ENCODE assay signal across 9 cellular contexts in the genomic region with DNA sequence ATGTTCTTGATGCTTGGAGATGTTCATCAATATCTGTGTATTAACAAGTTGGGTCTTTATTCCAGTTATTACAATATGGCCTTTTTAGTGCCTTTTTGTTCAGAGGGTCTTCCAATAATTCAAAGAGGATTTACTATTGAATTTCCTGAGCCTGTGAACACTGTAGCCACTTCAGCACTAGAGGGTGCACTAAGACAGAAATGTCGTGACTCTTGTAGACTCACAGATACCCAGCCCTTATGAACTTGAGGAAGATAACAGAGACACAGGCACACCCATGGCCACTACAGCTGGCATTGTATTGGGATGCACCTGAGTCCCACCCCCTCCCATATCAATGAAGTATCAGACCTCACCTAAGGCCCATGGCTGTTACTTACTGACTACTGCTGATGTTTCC. TPM values are rescaled to one million over a fixed set of nuclear protein-coding genes. Genes with fewer than 3 reads are reported as not detected.
DNase-seq lines count a peak whose midpoint lies in the region; ATAC-seq and TF ChIP-seq lines count a peak whose summit lies in the region.
"Had no signal": no experiment of that assay in that cellular context is flagged by ENCODE, and none has a peak within 500 bp of the region (broad histone marks: within the 10 kb centered on the region; RNA-seq: fewer than 3 reads in every experiment).

No MANE protein-coding gene starts in this region.

- H3K9me2 ChIP-seq in Loucy (replicated peaks; ENCODE audit: low read depth, low read length) = no peaks in the 10 kb centered on the region

- DNase-seq in ELF-1 (ENCODE audit: low read depth, low spot score) = peak; percentile 24
- DNase-seq in SKM-1 (lab: John Stamatoyannopoulos, UW; ENCODE audit: unreplicated experiment) = peak; percentile 0
- DNase-seq in right lobe of liver = no peak
- DNase-seq in activated CD8-positive, alpha-beta memory T cell treated with anti-CD3 and anti-CD28 coated beads for 24 hours = no peak
- DNase-seq in HPDE6-E6E7 (ENCODE audit: extremely low spot score) = no peak
- no peak for DNase-seq in CD4-positive, alpha-beta memory T cell
- DNase-seq in NK-92 treated with Interleukin-12 subunit alpha and Interleukin-12 subunit beta, amount 100 ng/mL, for 24 hours (lab: John Stamatoyannopoulos, UW) = no peak
- DNase-seq: pancreas had no signal

- peak; percentile 52 for TF ChIP-seq CTCF in Loucy (conservative IDR thresholded peaks at IDR 0.05; ENCODE audit: low read length)
- TF ChIP-seq CTCF in right lobe of liver (IDR thresholded peaks at IDR 0.05) = peak in 3 of 4 donors; percentile 37 to 50 (median 38)

- no peak overlapping the region for H3K27ac Mint-ChIP-seq in CD4-positive, alpha-beta memory T cell

- POLR2A ChIA-PET in CD4-positive, alpha-beta memory T cell (lab: Charles Lee; ENCODE audit: partially characterized antibody) = no interaction called here

- H3K79me2 ChIP-seq in Loucy (ENCODE audit: insufficient read depth, low read length) = no peaks in the 10 kb centered on the region

- H3K4me3 Mint-ChIP-seq in CD4-positive, alpha-beta memory T cell = no peak overlapping the region

- H3K4me3 ChIP-seq in Loucy (ENCODE audit: low read length, poor library complexity, severe bottlenecking) (no peak overlapping the region), right lobe of liver (no peak overlapping the region)
- H3K4me3 ChIP-seq in CD4-positive, alpha-beta memory T cell (ENCODE audit: low read length in 2 of 2) = no peak overlapping the region
- H3K4me3 ChIP-seq: pancreas had no signal

- H3K27me3 ChIP-seq in Loucy (ENCODE audit: insufficient read depth, low read length, poor library complexity, severe bottlenecking) = no peaks in the 10 kb centered on the region
- no peaks in the 10 kb centered on the region for H3K27me3 ChIP-seq in right lobe of liver
- no peaks in the 10 kb centered on the region for H3K27me3 ChIP-seq in CD4-positive, alpha-beta memory T cell (ENCODE audit: insufficient read depth, low read length)
- H3K27me3 ChIP-seq: pancreas had no signal

- H3K27ac ChIP-seq in right lobe of liver = no peak overlapping the region
- no peak overlapping the region for H3K27ac ChIP-seq in CD4-positive, alpha-beta memory T cell (ENCODE audit: low read depth, low read length)
- H3K27ac ChIP-seq: pancreas had no signal

- intact Hi-C loops in right lobe of liver (cut with DNase I) = no loop called here
- intact Hi-C loops in CD4-positive, alpha-beta memory T cell (cut with micrococcal nuclease) = no loop called here

- H3K4me2 ChIP-seq in Loucy (ENCODE audit: low read depth, low read length, poor library complexity, severe bottlenecking) = no peak overlapping the region

- no peaks in the 10 kb centered on the region for H3F3A ChIP-seq in Loucy (ENCODE audit: low read depth)

- H3K36me3 Mint-ChIP-seq in CD4-positive, alpha-beta memory T cell = no peaks in the 10 kb centered on the region

- no peaks in the 10 kb centered on the region for H4K20me1 ChIP-seq in Loucy (ENCODE audit: insufficient read depth, low read length, poor library complexity, severe bottlenecking)

- no peaks in the 10 kb centered on the region for H3K9me3 ChIP-seq in Loucy (ENCODE audit: insufficient read depth, low read depth, low read length)
- no peaks in the 10 kb centered on the region for H3K9me3 ChIP-seq in right lobe of liver
- no peaks in the 10 kb centered on the region for H3K9me3 ChIP-seq in CD4-positive, alpha-beta memory T cell (ENCODE audit: control insufficient read depth in 1 of 2, low read length in 2 of 2)
- H3K9me3 ChIP-seq: pancreas had no signal

- H2AFZ ChIP-seq in Loucy (ENCODE audit: low read length) = no peak overlapping the region

- ATAC-seq in right lobe of liver = peak in 3 of 4 donors; percentile 58 to 67 (median 63)

- 8% methylated on average over 1 of the region's 1 CpG for WGBS in right lobe of liver (ENCODE audit: insufficient coverage, low coverage, low lambda C conversion rate, missing lambda C conversion rate)

- H3K36me3 ChIP-seq in Loucy (ENCODE audit: insufficient read depth, low read length) (no peaks in the 10 kb centered on the region), right lobe of liver (no peaks in the 10 kb centered on the region)
- no peaks in the 10 kb centered on the region for H3K36me3 ChIP-seq in CD4-positive, alpha-beta memory T cell (ENCODE audit: insufficient read depth, low read length)
- H3K36me3 ChIP-seq: pancreas had no signal

- CTCF ChIA-PET in CD4-positive, alpha-beta memory T cell (lab: Charles Lee; ENCODE audit: partially characterized antibody) = no interaction called here

- no peak for TF ChIP-seq POLR2A in right lobe of liver (IDR thresholded peaks at IDR 0.05)

- no peaks in the 10 kb centered on the region for H3K27me3 Mint-ChIP-seq in CD4-positive, alpha-beta memory T cell

- H3K9ac ChIP-seq in Loucy (ENCODE audit: low read depth, low read length, poor library complexity, severe bottlenecking) = no peak overlapping the region

- H3K4me1 ChIP-seq in Loucy (ENCODE audit: insufficient read depth, low read length, poor library complexity, severe bottlenecking) (no peaks in the 10 kb centered on the region), right lobe of liver (no peaks in the 10 kb centered on the region)
- no peaks in the 10 kb centered on the region for H3K4me1 ChIP-seq in CD4-positive, alpha-beta memory T cell (ENCODE audit: insufficient read depth, low read length)
- H3K4me1 ChIP-seq: pancreas had no signal

- H3K4me1 Mint-ChIP-seq in CD4-positive, alpha-beta memory T cell = no peaks in the 10 kb centered on the region

- H3K9me3 Mint-ChIP-seq in CD4-positive, alpha-beta memory T cell = peaks cover 0 to 9% (median 0%) of the 10 kb centered on the region in 8 donors

RNA-seq across cellular contexts. Expression of gene ACTRT1, which starts 54.4 kb away (rescaled TPM):
- not detected for total RNA-seq in right lobe of liver
- total RNA-seq in CD4-positive, alpha-beta memory T cell = not detected
- not detected for polyA plus RNA-seq in CD4-positive, alpha-beta memory T cell
- total RNA-seq: pancreas had no signal
- polyA plus RNA-seq: pancreas had no signal

Comparison
In these comparisons a context has a peak if more than half of its experiments do, and no peak if none do; other contexts are left out.
1. DNase-seq: peak in ELF-1 (single experiment) and SKM-1 (single experiment); none in right lobe of liver (0 of 3), activated CD8-positive, alpha-beta memory T cell treated with anti-CD3 and anti-CD28 coated beads for 24 hours (single experiment), HPDE6-E6E7 (single experiment), CD4-positive, alpha-beta memory T cell (0 of 5) and NK-92 treated with Interleukin-12 subunit alpha and Interleukin-12 subunit beta, amount 100 ng/mL, for 24 hours (single experiment).